Comparison of ENCODE assay signal across 1 cellular context in the genomic region with DNA sequence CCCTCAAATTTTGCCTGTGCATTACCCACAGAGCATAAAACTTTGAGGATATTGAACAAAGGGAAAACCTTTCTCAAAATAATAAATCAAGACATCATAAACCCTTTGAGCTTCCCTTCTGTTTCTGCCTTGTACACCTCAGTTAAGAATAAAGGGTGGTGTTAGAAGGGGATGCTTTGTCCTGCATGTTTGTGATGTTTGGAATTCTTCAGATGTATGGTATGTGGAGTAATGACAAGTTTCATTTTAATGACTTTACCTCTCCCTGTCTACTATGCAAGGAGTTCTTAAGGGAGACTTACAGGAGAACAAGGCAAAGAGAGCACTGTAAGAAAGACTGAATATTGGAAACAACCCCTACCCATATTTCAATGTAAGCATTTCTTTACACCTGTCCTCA.
TF ChIP-seq lines count a peak whose summit lies in the region.

No MANE protein-coding gene starts in this region.

TF ChIP-seq in WTC11, 78 proteins besides CTCF, POLR2A, EP300 and RAD21:
- TF ChIP-seq, protein P1, sequence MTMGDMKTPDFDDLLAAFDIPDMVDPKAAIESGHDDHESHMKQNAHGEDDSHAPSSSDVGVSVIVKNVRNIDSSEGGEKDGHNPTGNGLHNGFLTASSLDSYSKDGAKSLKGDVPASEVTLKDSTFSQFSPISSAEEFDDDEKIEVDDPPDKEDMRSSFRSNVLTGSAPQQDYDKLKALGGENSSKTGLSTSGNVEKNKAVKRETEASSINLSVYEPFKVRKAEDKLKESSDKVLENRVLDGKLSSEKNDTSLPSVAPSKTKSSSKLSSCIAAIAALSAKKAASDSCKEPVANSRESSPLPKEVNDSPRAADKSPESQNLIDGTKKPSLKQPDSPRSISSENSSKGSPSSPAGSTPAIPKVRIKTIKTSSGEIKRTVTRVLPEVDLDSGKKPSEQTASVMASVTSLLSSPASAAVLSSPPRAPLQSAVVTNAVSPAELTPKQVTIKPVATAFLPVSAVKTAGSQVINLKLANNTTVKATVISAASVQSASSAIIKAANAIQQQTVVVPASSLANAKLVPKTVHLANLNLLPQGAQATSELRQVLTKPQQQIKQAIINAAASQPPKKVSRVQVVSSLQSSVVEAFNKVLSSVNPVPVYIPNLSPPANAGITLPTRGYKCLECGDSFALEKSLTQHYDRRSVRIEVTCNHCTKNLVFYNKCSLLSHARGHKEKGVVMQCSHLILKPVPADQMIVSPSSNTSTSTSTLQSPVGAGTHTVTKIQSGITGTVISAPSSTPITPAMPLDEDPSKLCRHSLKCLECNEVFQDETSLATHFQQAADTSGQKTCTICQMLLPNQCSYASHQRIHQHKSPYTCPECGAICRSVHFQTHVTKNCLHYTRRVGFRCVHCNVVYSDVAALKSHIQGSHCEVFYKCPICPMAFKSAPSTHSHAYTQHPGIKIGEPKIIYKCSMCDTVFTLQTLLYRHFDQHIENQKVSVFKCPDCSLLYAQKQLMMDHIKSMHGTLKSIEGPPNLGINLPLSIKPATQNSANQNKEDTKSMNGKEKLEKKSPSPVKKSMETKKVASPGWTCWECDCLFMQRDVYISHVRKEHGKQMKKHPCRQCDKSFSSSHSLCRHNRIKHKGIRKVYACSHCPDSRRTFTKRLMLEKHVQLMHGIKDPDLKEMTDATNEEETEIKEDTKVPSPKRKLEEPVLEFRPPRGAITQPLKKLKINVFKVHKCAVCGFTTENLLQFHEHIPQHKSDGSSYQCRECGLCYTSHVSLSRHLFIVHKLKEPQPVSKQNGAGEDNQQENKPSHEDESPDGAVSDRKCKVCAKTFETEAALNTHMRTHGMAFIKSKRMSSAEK (CRISPR knock-in tag; IDR thresholded peaks at IDR 0.05; ENCODE audit: borderline replicate concordance): no peak
- TF ChIP-seq, protein P2, sequence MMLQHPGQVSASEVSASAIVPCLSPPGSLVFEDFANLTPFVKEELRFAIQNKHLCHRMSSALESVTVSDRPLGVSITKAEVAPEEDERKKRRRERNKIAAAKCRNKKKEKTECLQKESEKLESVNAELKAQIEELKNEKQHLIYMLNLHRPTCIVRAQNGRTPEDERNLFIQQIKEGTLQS (CRISPR knock-in tag; conservative IDR thresholded peaks at IDR 0.05): no peak
- TF ChIP-seq IRF1 (CRISPR knock-in tag; IDR thresholded peaks at IDR 0.05): no peak
- no peak for TF ChIP-seq ARID4B (CRISPR knock-in tag; IDR thresholded peaks at IDR 0.05; ENCODE audit: borderline replicate concordance)
- TF ChIP-seq, protein P3, sequence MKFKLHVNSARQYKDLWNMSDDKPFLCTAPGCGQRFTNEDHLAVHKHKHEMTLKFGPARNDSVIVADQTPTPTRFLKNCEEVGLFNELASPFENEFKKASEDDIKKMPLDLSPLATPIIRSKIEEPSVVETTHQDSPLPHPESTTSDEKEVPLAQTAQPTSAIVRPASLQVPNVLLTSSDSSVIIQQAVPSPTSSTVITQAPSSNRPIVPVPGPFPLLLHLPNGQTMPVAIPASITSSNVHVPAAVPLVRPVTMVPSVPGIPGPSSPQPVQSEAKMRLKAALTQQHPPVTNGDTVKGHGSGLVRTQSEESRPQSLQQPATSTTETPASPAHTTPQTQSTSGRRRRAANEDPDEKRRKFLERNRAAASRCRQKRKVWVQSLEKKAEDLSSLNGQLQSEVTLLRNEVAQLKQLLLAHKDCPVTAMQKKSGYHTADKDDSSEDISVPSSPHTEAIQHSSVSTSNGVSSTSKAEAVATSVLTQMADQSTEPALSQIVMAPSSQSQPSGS (CRISPR knock-in tag; IDR thresholded peaks at IDR 0.05; ENCODE audit: borderline replicate concordance, low read depth): no peak
- TF ChIP-seq ZNF671 (CRISPR knock-in tag; IDR thresholded peaks at IDR 0.05): no peak
- no peak for TF ChIP-seq SP1 (CRISPR knock-in tag; conservative IDR thresholded peaks at IDR 0.05)
- TF ChIP-seq ZNF281 (CRISPR knock-in tag; IDR thresholded peaks at IDR 0.05): no peak
- TF ChIP-seq, protein P4, sequence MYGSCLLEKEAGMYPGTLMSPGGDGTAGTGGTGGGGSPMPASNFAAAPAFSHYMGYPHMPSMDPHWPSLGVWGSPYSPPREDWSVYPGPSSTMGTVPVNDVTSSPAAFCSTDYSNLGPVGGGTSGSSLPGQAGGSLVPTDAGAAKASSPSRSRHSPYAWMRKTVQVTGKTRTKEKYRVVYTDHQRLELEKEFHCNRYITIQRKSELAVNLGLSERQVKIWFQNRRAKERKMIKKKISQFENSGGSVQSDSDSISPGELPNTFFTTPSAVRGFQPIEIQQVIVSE (CRISPR knock-in tag; IDR thresholded peaks at IDR 0.05; ENCODE audit: borderline replicate concordance): no peak
- TF ChIP-seq ATF1 (CRISPR knock-in tag; IDR thresholded peaks at IDR 0.05): no peak
- no peak for TF ChIP-seq ZNF416 (CRISPR knock-in tag; IDR thresholded peaks at IDR 0.05)
- no peak for TF ChIP-seq FOXP1 (CRISPR knock-in tag; IDR thresholded peaks at IDR 0.05; ENCODE audit: borderline replicate concordance)
- TF ChIP-seq, protein P5, sequence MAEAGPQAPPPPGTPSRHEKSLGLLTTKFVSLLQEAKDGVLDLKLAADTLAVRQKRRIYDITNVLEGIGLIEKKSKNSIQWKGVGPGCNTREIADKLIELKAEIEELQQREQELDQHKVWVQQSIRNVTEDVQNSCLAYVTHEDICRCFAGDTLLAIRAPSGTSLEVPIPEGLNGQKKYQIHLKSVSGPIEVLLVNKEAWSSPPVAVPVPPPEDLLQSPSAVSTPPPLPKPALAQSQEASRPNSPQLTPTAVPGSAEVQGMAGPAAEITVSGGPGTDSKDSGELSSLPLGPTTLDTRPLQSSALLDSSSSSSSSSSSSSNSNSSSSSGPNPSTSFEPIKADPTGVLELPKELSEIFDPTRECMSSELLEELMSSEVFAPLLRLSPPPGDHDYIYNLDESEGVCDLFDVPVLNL (CRISPR knock-in tag; IDR thresholded peaks at IDR 0.05; ENCODE audit: borderline replicate concordance, low read depth): no peak
- no peak for TF ChIP-seq RORB (CRISPR knock-in tag; IDR thresholded peaks at IDR 0.05)
- no peak for TF ChIP-seq ELF4 (CRISPR knock-in tag; IDR thresholded peaks at IDR 0.05; ENCODE audit: low read depth)
- no peak for TF ChIP-seq ESRRA (CRISPR knock-in tag; IDR thresholded peaks at IDR 0.05; ENCODE audit: borderline replicate concordance)
- TF ChIP-seq FOXP4 (CRISPR knock-in tag; IDR thresholded peaks at IDR 0.05): no peak
- TF ChIP-seq, protein P6, sequence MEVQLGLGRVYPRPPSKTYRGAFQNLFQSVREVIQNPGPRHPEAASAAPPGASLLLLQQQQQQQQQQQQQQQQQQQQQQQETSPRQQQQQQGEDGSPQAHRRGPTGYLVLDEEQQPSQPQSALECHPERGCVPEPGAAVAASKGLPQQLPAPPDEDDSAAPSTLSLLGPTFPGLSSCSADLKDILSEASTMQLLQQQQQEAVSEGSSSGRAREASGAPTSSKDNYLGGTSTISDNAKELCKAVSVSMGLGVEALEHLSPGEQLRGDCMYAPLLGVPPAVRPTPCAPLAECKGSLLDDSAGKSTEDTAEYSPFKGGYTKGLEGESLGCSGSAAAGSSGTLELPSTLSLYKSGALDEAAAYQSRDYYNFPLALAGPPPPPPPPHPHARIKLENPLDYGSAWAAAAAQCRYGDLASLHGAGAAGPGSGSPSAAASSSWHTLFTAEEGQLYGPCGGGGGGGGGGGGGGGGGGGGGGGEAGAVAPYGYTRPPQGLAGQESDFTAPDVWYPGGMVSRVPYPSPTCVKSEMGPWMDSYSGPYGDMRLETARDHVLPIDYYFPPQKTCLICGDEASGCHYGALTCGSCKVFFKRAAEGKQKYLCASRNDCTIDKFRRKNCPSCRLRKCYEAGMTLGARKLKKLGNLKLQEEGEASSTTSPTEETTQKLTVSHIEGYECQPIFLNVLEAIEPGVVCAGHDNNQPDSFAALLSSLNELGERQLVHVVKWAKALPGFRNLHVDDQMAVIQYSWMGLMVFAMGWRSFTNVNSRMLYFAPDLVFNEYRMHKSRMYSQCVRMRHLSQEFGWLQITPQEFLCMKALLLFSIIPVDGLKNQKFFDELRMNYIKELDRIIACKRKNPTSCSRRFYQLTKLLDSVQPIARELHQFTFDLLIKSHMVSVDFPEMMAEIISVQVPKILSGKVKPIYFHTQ (CRISPR knock-in tag; IDR thresholded peaks at IDR 0.05): no peak
- TF ChIP-seq, protein P7, sequence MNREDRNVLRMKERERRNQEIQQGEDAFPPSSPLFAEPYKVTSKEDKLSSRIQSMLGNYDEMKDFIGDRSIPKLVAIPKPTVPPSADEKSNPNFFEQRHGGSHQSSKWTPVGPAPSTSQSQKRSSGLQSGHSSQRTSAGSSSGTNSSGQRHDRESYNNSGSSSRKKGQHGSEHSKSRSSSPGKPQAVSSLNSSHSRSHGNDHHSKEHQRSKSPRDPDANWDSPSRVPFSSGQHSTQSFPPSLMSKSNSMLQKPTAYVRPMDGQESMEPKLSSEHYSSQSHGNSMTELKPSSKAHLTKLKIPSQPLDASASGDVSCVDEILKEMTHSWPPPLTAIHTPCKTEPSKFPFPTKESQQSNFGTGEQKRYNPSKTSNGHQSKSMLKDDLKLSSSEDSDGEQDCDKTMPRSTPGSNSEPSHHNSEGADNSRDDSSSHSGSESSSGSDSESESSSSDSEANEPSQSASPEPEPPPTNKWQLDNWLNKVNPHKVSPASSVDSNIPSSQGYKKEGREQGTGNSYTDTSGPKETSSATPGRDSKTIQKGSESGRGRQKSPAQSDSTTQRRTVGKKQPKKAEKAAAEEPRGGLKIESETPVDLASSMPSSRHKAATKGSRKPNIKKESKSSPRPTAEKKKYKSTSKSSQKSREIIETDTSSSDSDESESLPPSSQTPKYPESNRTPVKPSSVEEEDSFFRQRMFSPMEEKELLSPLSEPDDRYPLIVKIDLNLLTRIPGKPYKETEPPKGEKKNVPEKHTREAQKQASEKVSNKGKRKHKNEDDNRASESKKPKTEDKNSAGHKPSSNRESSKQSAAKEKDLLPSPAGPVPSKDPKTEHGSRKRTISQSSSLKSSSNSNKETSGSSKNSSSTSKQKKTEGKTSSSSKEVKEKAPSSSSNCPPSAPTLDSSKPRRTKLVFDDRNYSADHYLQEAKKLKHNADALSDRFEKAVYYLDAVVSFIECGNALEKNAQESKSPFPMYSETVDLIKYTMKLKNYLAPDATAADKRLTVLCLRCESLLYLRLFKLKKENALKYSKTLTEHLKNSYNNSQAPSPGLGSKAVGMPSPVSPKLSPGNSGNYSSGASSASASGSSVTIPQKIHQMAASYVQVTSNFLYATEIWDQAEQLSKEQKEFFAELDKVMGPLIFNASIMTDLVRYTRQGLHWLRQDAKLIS (CRISPR knock-in tag; IDR thresholded peaks at IDR 0.05; ENCODE audit: borderline replicate concordance): no peak
- TF ChIP-seq RELA (CRISPR knock-in tag; IDR thresholded peaks at IDR 0.05; ENCODE audit: borderline replicate concordance): no peak
